Comparison of ENCODE assay signal across 28 cellular contexts in the genomic region with DNA sequence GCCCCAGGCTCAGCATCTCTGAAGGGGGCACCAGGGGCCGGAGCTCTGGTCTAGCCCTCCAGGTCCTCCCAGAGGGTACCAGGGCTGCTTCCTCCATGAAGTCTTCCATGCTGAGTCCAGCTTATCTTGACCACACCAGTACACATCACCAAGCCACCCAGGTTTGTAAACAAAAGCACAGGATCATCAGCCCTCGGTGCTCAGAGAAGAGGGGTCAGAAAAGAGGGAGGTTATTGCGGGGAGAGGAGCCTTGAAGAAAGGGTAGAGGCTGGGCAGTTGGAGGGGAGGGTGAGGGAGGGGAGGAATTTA. TPM values are rescaled to one million over a fixed set of nuclear protein-coding genes. Genes with fewer than 3 reads are reported as not detected.
"Had no signal": no experiment of that assay in that cellular context is flagged by ENCODE, and none has a peak within 500 bp of the region (broad histone marks: within the 10 kb centered on the region; RNA-seq: fewer than 3 reads in every experiment).

No MANE protein-coding gene starts in this region.

- H3K36me3 ChIP-seq: brain microvascular endothelial cell, cardiac muscle cell, MG63 had no signal

- H3K4me3 ChIP-seq: cardiac muscle cell, MG63 had no signal

- H3K9me3 ChIP-seq: MG63 had no signal

- ATAC-seq: activated CD4-positive, alpha-beta T cell treated with anti-CD3 and anti-CD28 coated beads for 36 hours; activated CD8-positive, alpha-beta T cell treated with anti-CD3 and anti-CD28 coated beads, Interleukin-2, amount 10 ng/mL, durations not matched to agents 7 days and 5 days; Panc1 had no signal

- FAIRE-seq: astrocyte, TTC549 had no signal

- H3K27ac ChIP-seq: brain microvascular endothelial cell, cardiac muscle cell, RWPE1 had no signal

- DNase-seq: activated B cell treated with CpG ODN at 0.5 μM for 24 hours; activated CD4-positive, alpha-beta T cell treated with anti-CD3 and anti-CD28 coated beads for 36 hours; activated CD4-positive, alpha-beta T cell treated with anti-CD3 and anti-CD28 coated beads, Interleukin-2, amount 50 U/mL, for 4 hours; activated CD8-positive, alpha-beta memory T cell treated with anti-CD3 and anti-CD28 coated beads, Interleukin-2, amount 50 U/mL, for 48 hours; activated CD8-positive, alpha-beta T cell treated with anti-CD3 and anti-CD28 coated beads, Interleukin-2, amount 10 ng/mL, durations not matched to agents 7 days and 5 days; activated gamma-delta T cell; activated naive CD4-positive, alpha-beta T cell treated with anti-CD3 and anti-CD28 coated beads for 36 hours; activated T-cell treated with anti-CD3 and anti-CD28 coated beads, Interleukin-2, amount 50 U/mL, for 24 hours; amygdala; brain microvascular endothelial cell; MG63; NCI-H1105; NCI-H1436; NCI-H1694 treated with DMSO at 0.1 percent for 48 hours; NCI-H2029 treated with DMSO at 0.1 percent for 48 hours; NCI-H345; NCI-H510A; NCI-H526 treated with DMSO at 0.1 percent for 48 hours; OCI-M1; SHP77 treated with DMSO at 0.1 percent for 48 hours; T1000 had no signal

RNA-seq across cellular contexts. Expression of a gene that starts 28.2 kb away (rescaled TPM):
- total RNA-seq: activated B cell treated with CpG ODN at 0.5 μM for 24 hours; activated CD4-positive, alpha-beta T cell treated with anti-CD3 and anti-CD28 coated beads for 36 hours; activated CD8-positive, alpha-beta T cell treated with anti-CD3 and anti-CD28 coated beads, Interleukin-2, amount 10 ng/mL, durations not matched to agents 7 days and 5 days; activated naive CD4-positive, alpha-beta T cell treated with anti-CD3 and anti-CD28 coated beads for 36 hours; activated T-helper 1 cell treated with anti-CD3 and anti-CD28 coated beads, Interleukin-12 subunit alpha, Interleukin-12 subunit beta, Interleukin-2, Interleukin-4 antibody, amounts not matched to agents 30 ng/mL and 10 ng/mL and 1 ng/mL, durations not matched to agents 14 hours and 24 hours and 36 hours; astrocyte; cardiac muscle cell; SK-MEL-5 had no signal
- polyA plus RNA-seq: cardiac muscle cell had no signal
